Comparison of ENCODE assay signal across 8 cellular contexts in the genomic region with DNA sequence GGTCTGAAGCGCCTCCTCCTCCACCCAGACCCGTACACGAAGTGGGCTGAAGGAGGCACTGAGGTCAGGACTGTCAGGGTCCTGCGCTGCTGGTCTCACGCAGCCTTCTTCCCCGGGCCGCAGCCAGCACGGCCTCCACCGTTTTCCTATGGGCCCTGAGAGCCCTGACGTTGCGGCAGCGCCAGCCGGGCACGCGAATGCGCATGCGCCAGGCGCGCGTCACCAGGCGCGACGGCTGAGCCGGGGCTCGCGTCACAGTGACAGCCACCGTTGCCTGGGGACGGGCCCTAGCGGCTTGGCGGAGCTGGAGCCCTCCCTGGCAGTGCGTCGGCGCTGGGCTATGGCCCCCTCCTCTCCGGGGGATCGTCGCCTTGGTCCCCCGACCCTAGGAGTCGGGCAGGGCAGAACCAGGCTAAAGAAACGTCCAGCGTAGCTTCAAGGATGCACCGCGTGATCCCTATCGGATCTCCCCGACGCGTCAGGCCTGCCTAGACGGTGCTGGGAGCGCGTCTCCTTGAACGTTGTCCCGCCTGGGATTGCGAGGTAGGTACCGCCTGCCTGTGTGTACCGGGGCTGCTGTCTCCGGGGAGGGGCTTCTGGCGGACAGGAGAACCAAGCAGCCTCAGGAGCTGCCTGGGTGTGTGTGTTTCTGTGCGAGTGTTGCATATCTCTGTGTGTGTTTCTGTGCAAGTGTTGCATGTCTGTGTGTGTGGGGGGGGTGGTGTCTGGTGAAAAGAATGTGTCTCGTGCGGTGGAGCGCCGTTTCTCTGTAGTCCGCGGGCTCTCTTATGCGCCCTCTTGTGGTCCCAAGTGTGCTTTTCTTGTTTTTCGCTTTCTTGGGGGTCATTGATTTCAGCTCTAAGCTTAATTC. TPM values are rescaled to one million over a fixed set of nuclear protein-coding genes. Genes with fewer than 3 reads are reported as not detected.
DNase-seq lines count a peak whose midpoint lies in the region; ATAC-seq and TF ChIP-seq lines count a peak whose summit lies in the region.

No MANE protein-coding gene starts in this region.

- no peak overlapping the region for H2AFZ ChIP-seq in DND-41 (ENCODE audit: low read depth, low read length)

- H3K79me2 ChIP-seq in DND-41 (ENCODE audit: insufficient read depth, low read length) = no peaks in the 10 kb centered on the region

- no peak overlapping the region for H3K4me2 ChIP-seq in DND-41 (ENCODE audit: insufficient read depth, low read length)

- intact Hi-C loops in heart left ventricle (cut with DNase I) = no loop called here

- TF ChIP-seq CTCF in DND-41 (IDR thresholded peaks at IDR 0.05; ENCODE audit: borderline replicate concordance, extremely low read depth, low read length, poor library complexity, severe bottlenecking) (peak; percentile 15), LNCAP (IDR thresholded peaks at IDR 0.05) (peak; percentile 46), heart left ventricle (IDR thresholded peaks at IDR 0.05) (peak in 9 of 12 donors; percentile 25 to 58 (median 43)), tibial nerve (IDR thresholded peaks at IDR 0.05) (no peak)

- ATAC-seq in DND-41 (ENCODE audit: insufficient read depth, low read depth) (no peak), heart left ventricle (peak; percentile 72 to 94 (median 88)), GM21526 (IDR thresholded peaks at IDR 0.05; ENCODE audit: low FRiP score, unreplicated experiment) (no peak), GM19467 (IDR thresholded peaks at IDR 0.05; ENCODE audit: unreplicated experiment) (no peak)

- no peak overlapping the region for H3K4me3 ChIP-seq in DND-41 (ENCODE audit: low read depth in 1 of 2, low read length in 2 of 2)
- H3K4me3 ChIP-seq in heart left ventricle = peak overlapping the region; percentile 33 to 90 (median 69)
- H3K4me3 ChIP-seq in tibial nerve = peak overlapping the region in 2 of 4 donors; percentile 10 to 21

- H3K9me3 ChIP-seq in DND-41 (ENCODE audit: insufficient read depth, low read length, severe bottlenecking) (peaks cover 69% of the 10 kb centered on the region), heart left ventricle (peaks cover 0 to 89% (median 21%) of the 10 kb centered on the region in 12 donors), tibial nerve (peaks cover 8 to 93% (median 37%) of the 10 kb centered on the region in 4 donors)

- 2 to 6% (median 2%) methylated on average over 22 to 65 of the region's 65 CpGs for whole genome bisulfite sequencing in heart left ventricle, 4 donors
- 7 to 8% methylated on average over 24 to 25 of the region's 65 CpGs for WGBS in tibial nerve, 2 donors

- H4K20me1 ChIP-seq in DND-41 (ENCODE audit: insufficient read depth, low read length) = no peaks in the 10 kb centered on the region

- H3K27me3 ChIP-seq in DND-41 (ENCODE audit: insufficient read depth, low read length, poor library complexity) (no peaks in the 10 kb centered on the region), heart left ventricle (no peaks in the 10 kb centered on the region), tibial nerve (no peaks in the 10 kb centered on the region)

- no peaks in the 10 kb centered on the region for H3K36me3 ChIP-seq in DND-41 (ENCODE audit: insufficient read depth, low read length)
- H3K36me3 ChIP-seq in heart left ventricle = peaks cover 0 to 15% (median 0%) of the 10 kb centered on the region in 9 donors
- H3K36me3 ChIP-seq in tibial nerve = peaks cover 0 to 49% (median 0%) of the 10 kb centered on the region in 3 donors

- no peak overlapping the region for H3K27ac ChIP-seq in DND-41 (ENCODE audit: low read length)
- H3K27ac ChIP-seq in heart left ventricle = peak overlapping the region in 11 of 12 donors; percentile 37 to 82 (median 74)
- no peak overlapping the region for H3K27ac ChIP-seq in tibial nerve

- H3K9ac ChIP-seq in DND-41 (ENCODE audit: low read depth, low read length) = no peak overlapping the region

- no peak for DNase-seq in DND-41
- DNase-seq in activated T-cell treated with anti-CD3 and anti-CD28 coated beads, Interleukin-2, amount 50 U/mL, for 1 hour = peak; percentile 43
- DNase-seq in heart left ventricle = peak; percentile 62 to 78 (median 70)
- peak; percentile 72 for DNase-seq in stimulated activated CD4-positive, alpha-beta T cell treated with anti-CD3 and anti-CD28 coated beads, Interleukin-1b, Interleukin-23, amount 100 ng/mL, for 48 hours
- no peak for DNase-seq in tibial nerve (ENCODE audit: low spot score in 2 of 2)

- peak; percentile 19 to 24 for TF ChIP-seq POLR2A in heart left ventricle (IDR thresholded peaks at IDR 0.05)
- TF ChIP-seq POLR2A in tibial nerve (IDR thresholded peaks at IDR 0.05) = no peak

- no peaks in the 10 kb centered on the region for H3K4me1 ChIP-seq in DND-41 (ENCODE audit: insufficient read depth, low read length)
- no peaks in the 10 kb centered on the region for H3K4me1 ChIP-seq in heart left ventricle
- no peaks in the 10 kb centered on the region for H3K4me1 ChIP-seq in tibial nerve

- TF ChIP-seq EP300 in tibial nerve (IDR thresholded peaks at IDR 0.05) = no peak

RNA-seq across cellular contexts. Expression of a gene that starts 43.2 kb away (rescaled TPM):
- total RNA-seq in heart left ventricle (1 to 10 TPM; 2.1 to 3.3 (median 2.7) TPM), tibial nerve (10 to 100 TPM in 1 of 4 donors, 1 to 10 TPM in 3; 3.9 to 11.2 (median 7.3) TPM)
- 1 to 10 TPM; 1.3 to 1.8 TPM for polyA plus RNA-seq in heart left ventricle

RNA-seq across cellular contexts. Expression of a gene that starts 43.3 kb away (rescaled TPM):
- total RNA-seq in heart left ventricle (1 to 10 TPM; 1.4 to 8.2 (median 5.0) TPM), tibial nerve (10 to 100 TPM in 1 of 4 donors, 1 to 10 TPM in 3; 4.2 to 10.5 (median 6.5) TPM)
- 1 to 10 TPM; 3.8 to 5.0 TPM for polyA plus RNA-seq in heart left ventricle

RNA-seq across cellular contexts. Expression of a gene that starts 44.6 kb away (rescaled TPM):
- 1 to 10 TPM; 2.8 to 7.9 (median 6.2) TPM for total RNA-seq in heart left ventricle
- polyA plus RNA-seq in heart left ventricle = 1 to 10 TPM; 4.1 to 4.9 TPM
- 1 to 10 TPM; 4.7 to 5.9 (median 5.1) TPM for total RNA-seq in tibial nerve

Comparison
In these comparisons a context has a peak if more than half of its experiments do, and no peak if none do; other contexts are left out.
1. ATAC-seq: peak in heart left ventricle (4 of 4); none in DND-41 (single experiment), GM21526 (single experiment) and GM19467 (single experiment).
2. DNase-seq: peak in activated T-cell treated with anti-CD3 and anti-CD28 coated beads, Interleukin-2, amount 50 U/mL, for 1 hour (single experiment), heart left ventricle (5 of 5) and stimulated activated CD4-positive, alpha-beta T cell treated with anti-CD3 and anti-CD28 coated beads, Interleukin-1b, Interleukin-23, amount 100 ng/mL, for 48 hours (single experiment); none in DND-41 (single experiment) and tibial nerve (0 of 2).
3. H3K27ac ChIP-seq: peak in heart left ventricle (11 of 12); none in DND-41 (single experiment) and tibial nerve (0 of 4).
4. H3K4me3 ChIP-seq: peak in heart left ventricle (12 of 12); none in DND-41 (0 of 2).
5. CTCF ChIP-seq: peak in DND-41 (single experiment), LNCAP (single experiment) and heart left ventricle (9 of 12); none in tibial nerve (0 of 5).
6. POLR2A ChIP-seq: peak in heart left ventricle (2 of 2); none in tibial nerve (0 of 2).